Comparison of ENCODE assay signal across 8 cellular contexts in the genomic region with DNA sequence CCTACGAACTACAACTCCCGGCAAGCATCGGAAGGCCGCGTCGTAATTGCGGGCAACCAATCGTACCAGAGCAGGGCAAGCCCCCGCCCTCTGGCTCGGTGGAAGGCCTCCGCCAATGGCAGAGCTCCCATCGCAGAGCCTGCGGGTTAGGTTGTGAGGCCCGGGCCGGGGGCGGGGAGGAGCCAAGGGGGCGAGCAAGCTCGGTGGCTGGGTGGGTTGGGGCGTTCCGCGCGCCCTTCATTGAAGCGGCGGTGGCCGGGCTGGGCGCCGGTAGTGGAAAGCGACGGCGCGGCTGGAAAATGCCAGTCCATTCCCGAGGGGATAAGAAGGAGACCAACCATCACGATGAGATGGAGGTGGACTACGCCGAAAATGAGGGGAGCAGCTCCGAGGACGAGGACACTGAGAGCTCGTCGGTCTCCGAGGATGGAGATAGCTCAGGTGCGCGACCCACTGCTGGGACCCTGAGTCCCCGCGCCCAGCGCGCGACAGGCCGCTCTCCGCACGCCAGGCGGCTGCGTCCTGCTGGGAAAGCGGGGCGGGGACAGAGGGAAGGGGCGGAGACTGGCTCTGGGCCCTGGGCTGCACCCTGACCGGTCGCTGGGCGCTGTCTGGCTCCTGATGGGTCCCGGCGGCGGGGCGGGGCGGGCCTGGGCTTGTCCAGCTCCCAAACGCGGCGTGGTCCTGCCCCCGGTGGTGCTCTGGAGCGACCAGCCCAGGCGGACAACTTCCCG. TPM values are rescaled to one million over a fixed set of nuclear protein-coding genes. Genes with fewer than 3 reads are reported as not detected.
DNase-seq lines count a peak whose midpoint lies in the region; ATAC-seq and TF ChIP-seq lines count a peak whose summit lies in the region.

A gene with protein sequence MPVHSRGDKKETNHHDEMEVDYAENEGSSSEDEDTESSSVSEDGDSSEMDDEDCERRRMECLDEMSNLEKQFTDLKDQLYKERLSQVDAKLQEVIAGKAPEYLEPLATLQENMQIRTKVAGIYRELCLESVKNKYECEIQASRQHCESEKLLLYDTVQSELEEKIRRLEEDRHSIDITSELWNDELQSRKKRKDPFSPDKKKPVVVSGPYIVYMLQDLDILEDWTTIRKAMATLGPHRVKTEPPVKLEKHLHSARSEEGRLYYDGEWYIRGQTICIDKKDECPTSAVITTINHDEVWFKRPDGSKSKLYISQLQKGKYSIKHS (plus strand): TSS at position 121 of the 734 bp plus-strand sequence. CDS start 179 bp downstream, at position 300.

- peak within 1 kb of the TSS; percentile 93 for H3K27ac Mint-ChIP-seq in activated CD4-positive, alpha-beta T cell treated with anti-CD3 and anti-CD28 coated beads, Interleukin-2, amount 10 ng/mL, durations not matched to agents 24 days and 14 days

- H3K9me3 ChIP-seq in BLaER1 treated with 17β-estradiol and CSF1 and Interleukin-3, amounts not matched to agents 10 nM and 100 nM (replicated peaks in 1 of 11): no peaks in the 10 kb centered on the region
- no peaks in the 10 kb centered on the region for H3K9me3 ChIP-seq in colonic mucosa

- peaks cover 25% of the 10 kb centered on the region for H3K4me1 Mint-ChIP-seq in activated CD4-positive, alpha-beta T cell treated with anti-CD3 and anti-CD28 coated beads, Interleukin-2, amount 10 ng/mL, durations not matched to agents 24 days and 14 days

- H3K27ac ChIP-seq in BLaER1 treated with 17β-estradiol and CSF1 and Interleukin-3, amounts not matched to agents 10 nM and 100 nM: peak within 1 kb of the TSS; percentile 79 to 96 (median 87)
- peak within 1 kb of the TSS; percentile 98 for H3K27ac ChIP-seq in colonic mucosa
- H3K27ac ChIP-seq in layer of hippocampus (ENCODE audit: low read depth, low read length): peak within 1 kb of the TSS; percentile 95

- H3K36me3 ChIP-seq in BLaER1 treated with 17β-estradiol and CSF1 and Interleukin-3, amounts not matched to agents 10 nM and 100 nM: peaks cover 1 to 11% (median 5%) of the 10 kb centered on the region in 11 experiments; a peak in 19 of 22 replicates
- no peaks in the 10 kb centered on the region for H3K36me3 ChIP-seq in colonic mucosa

- H3K27me3 ChIP-seq in BLaER1 treated with 17β-estradiol and CSF1 and Interleukin-3, amounts not matched to agents 10 nM and 100 nM: no peaks in the 10 kb centered on the region
- H3K27me3 ChIP-seq in colonic mucosa: no peaks in the 10 kb centered on the region
- H3K27me3 ChIP-seq in layer of hippocampus (ENCODE audit: control insufficient read depth, insufficient read depth, low read length): no peaks in the 10 kb centered on the region

- peaks cover 0 to 30% (median 9%) of the 10 kb centered on the region in 11 experiments; a peak in 6 of 22 replicates for H4K20me1 ChIP-seq in BLaER1 treated with 17β-estradiol and CSF1 and Interleukin-3, amounts not matched to agents 10 nM and 100 nM

- intact Hi-C loops in activated CD4-positive, alpha-beta T cell treated with anti-CD3 and anti-CD28 coated beads, Interleukin-2, amount 10 ng/mL, durations not matched to agents 24 days and 14 days (cut with micrococcal nuclease): loop anchor here (1.0 to 10.0 kb wide), 5 partner anchors 17 to 779 kb away; a partner anchor contains a TSS
- intact Hi-C loops in colonic mucosa (cut with DNase I): no loop called here

- peak within 1 kb of the TSS; percentile 79 to 94 (median 87) for H3K4me3 ChIP-seq in BLaER1 treated with 17β-estradiol and CSF1 and Interleukin-3, amounts not matched to agents 10 nM and 100 nM
- peak within 1 kb of the TSS; percentile 82 for H3K4me3 ChIP-seq in colonic mucosa

- peaks cover 8 to 18% (median 14%) of the 10 kb centered on the region in 10 experiments for H3K4me1 ChIP-seq in BLaER1 treated with 17β-estradiol and CSF1 and Interleukin-3, amounts not matched to agents 10 nM and 100 nM
- peaks cover 4% of the 10 kb centered on the region for H3K4me1 ChIP-seq in colonic mucosa

- H3K27me3 Mint-ChIP-seq in activated CD4-positive, alpha-beta T cell treated with anti-CD3 and anti-CD28 coated beads, Interleukin-2, amount 10 ng/mL, durations not matched to agents 24 days and 14 days: peaks cover 2% of the 10 kb centered on the region

- DNase-seq in NCI-H526 (lab: John Stamatoyannopoulos, UW) (peak; percentile 98 to 99), colonic mucosa (peak; percentile 97)
- DNase-seq in activated CD4-positive, alpha-beta T cell treated with anti-CD3 and anti-CD28 coated beads, Interleukin-2, amount 10 ng/mL, durations not matched to agents 24 days and 14 days: peak; percentile 99
- DNase-seq in stimulated activated CD4-positive, alpha-beta T cell treated with anti-CD3 and anti-CD28 coated beads, Interleukin-1b, Interleukin-23, amount 100 ng/mL, for 24 hours (ENCODE audit: low read depth in 4 of 4, low spot score in 1 of 4): peak; percentile 89 to 98 (median 93)

- ATAC-seq in GM19328 (IDR thresholded peaks at IDR 0.05; ENCODE audit: unreplicated experiment) (peak; percentile 98), HG03469 (IDR thresholded peaks at IDR 0.05; ENCODE audit: unreplicated experiment) (peak; percentile 97)

- peaks cover 6% of the 10 kb centered on the region for H3K36me3 Mint-ChIP-seq in activated CD4-positive, alpha-beta T cell treated with anti-CD3 and anti-CD28 coated beads, Interleukin-2, amount 10 ng/mL, durations not matched to agents 24 days and 14 days (ENCODE audit: low read depth)

- H3K9ac ChIP-seq in BLaER1 treated with 17β-estradiol and CSF1 and Interleukin-3, amounts not matched to agents 10 nM and 100 nM: peak within 1 kb of the TSS; percentile 87 to 95 (median 90)
- peak within 1 kb of the TSS; percentile 73 to 94 for H3K9ac ChIP-seq in colonic mucosa (ENCODE audit: low read depth in 2 of 2, low read length in 2 of 2)

- peak within 1 kb of the TSS; percentile 93 for H3K4me3 Mint-ChIP-seq in activated CD4-positive, alpha-beta T cell treated with anti-CD3 and anti-CD28 coated beads, Interleukin-2, amount 10 ng/mL, durations not matched to agents 24 days and 14 days

- H3K9me3 Mint-ChIP-seq in activated CD4-positive, alpha-beta T cell treated with anti-CD3 and anti-CD28 coated beads, Interleukin-2, amount 10 ng/mL, durations not matched to agents 24 days and 14 days: no peaks in the 10 kb centered on the region

- peak within 1 kb of the TSS; percentile 76 to 91 (median 87) for H3K4me2 ChIP-seq in BLaER1 treated with 17β-estradiol and CSF1 and Interleukin-3, amounts not matched to agents 10 nM and 100 nM

- TF ChIP-seq CTCF in colonic mucosa (IDR thresholded peaks at IDR 0.05): no peak

RNA-seq across cellular contexts. Expression of the gene that starts here (rescaled TPM):
- total RNA-seq in activated CD4-positive, alpha-beta T cell treated with anti-CD3 and anti-CD28 coated beads, Interleukin-2, amount 10 ng/mL, durations not matched to agents 24 days and 14 days: 6.0 and 8.2 TPM in 2 replicates
- total RNA-seq in colonic mucosa: 1 to 10 TPM; 3.4 to 3.8 TPM

Comparison
In these comparisons a context has a peak if more than half of its experiments do, and no peak if none do; other contexts are left out.
1. Peak in every context shown above with its lines: DNase-seq, ATAC-seq, H3K4me3 ChIP-seq and H3K27ac ChIP-seq.